In the genomic region with DNA sequence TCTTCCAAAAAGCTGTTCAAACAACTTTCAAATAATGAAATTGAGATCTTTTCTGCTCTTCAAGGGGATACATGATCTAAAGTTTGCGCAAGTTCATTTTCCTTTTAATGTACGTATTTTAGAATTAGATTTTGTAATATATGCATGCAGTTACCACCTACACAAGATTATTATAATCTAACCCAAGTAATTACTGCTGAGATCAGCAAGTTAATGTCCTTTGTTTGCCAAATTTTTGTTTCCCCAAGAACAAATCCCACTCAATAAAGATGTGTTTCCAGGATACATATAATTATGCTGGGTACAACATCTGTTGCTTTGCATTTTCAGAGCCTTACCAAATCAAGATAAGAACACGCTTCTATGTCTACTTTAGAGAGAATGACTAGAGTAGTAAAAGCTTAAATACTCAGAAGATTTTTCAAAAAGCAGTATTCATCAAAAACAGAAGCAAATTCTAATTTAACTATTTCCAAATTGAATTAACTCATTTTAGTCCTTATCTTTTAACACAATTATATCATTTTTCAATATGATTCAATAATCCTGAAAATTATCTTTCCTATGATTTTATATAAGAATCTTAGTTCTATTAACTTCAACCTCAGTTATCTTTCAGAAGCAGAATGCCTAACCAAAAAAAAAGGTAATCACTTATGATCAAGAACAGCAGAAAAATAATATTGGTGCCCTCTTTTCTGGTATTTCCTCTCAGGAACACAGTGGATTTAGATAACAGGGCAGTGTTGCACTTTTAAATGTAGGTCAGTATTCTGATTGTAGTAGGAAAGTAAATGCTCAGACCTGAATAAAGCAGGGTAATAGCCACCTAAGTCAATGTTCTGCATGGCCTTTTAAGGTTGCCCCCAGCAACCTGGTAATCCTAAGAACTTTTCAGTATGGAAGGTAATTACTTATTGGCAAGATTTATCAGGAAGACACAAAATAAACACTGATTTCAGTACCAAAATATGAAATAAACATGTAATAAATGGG, we compare ENCODE assay signal across 23 cellular contexts. TPM values are rescaled to one million over a fixed set of nuclear protein-coding genes. Genes with fewer than 3 reads are reported as not detected.
"Had no signal": no experiment of that assay in that cellular context is flagged by ENCODE, and none has a peak within 500 bp of the region (broad histone marks: within the 10 kb centered on the region; RNA-seq: fewer than 3 reads in every experiment).

No MANE protein-coding gene starts in this region.

- H2AFZ ChIP-seq: hepatocyte, parathyroid adenoma had no signal

- H3K4me3 ChIP-seq: esophagus squamous epithelium, hepatocyte, left lung, thoracic aorta had no signal

- H3K27ac ChIP-seq: esophagus squamous epithelium, hepatocyte, left lung, neutrophil, parathyroid adenoma, thoracic aorta had no signal

- H3K9ac ChIP-seq: parathyroid adenoma had no signal

- H3K4me1 ChIP-seq: esophagus squamous epithelium, left lung, parathyroid adenoma had no signal

- H3K9me3 ChIP-seq: esophagus squamous epithelium, left lung, neutrophil, thoracic aorta had no signal

- H3K4me2 ChIP-seq: hepatocyte had no signal

- H3K79me2 ChIP-seq: hepatocyte, parathyroid adenoma had no signal

- ATAC-seq: left lung; naive thymus-derived CD8-positive, alpha-beta T cell; stimulated activated effector memory CD8-positive, alpha-beta T cell treated with anti-CD3 and anti-CD28 coated beads, Interleukin-12 subunit alpha, Interleukin-12 subunit beta, amount 100 ng/mL, for 72 hours had no signal

- H3K27me3 ChIP-seq: hepatocyte, left lung had no signal

- H3K36me3 ChIP-seq: esophagus squamous epithelium, left lung, neutrophil, thoracic aorta had no signal

- DNase-seq: activated CD4-positive, CD25-positive, alpha-beta regulatory T cell treated with anti-CD3 and anti-CD28 coated beads, Interleukin-2, amount 50 U/mL, for 72 hours; activated naive CD8-positive, alpha-beta T cell treated with anti-CD3 and anti-CD28 coated beads for 36 hours; amygdala; central memory CD4-positive, alpha-beta T cell; cortex of kidney; effector CD4-positive, alpha-beta T cell; esophagus squamous epithelium; left lung; mammary epithelial cell; naive thymus-derived CD8-positive, alpha-beta T cell had no signal

RNA-seq across cellular contexts. Expression of a gene that starts 28.0 kb away (rescaled TPM):
- total RNA-seq: activated CD8-positive, alpha-beta memory T cell treated with anti-CD3 and anti-CD28 coated beads for 36 hours; activated T-helper 1 cell treated with anti-CD3 and anti-CD28 coated beads, Interleukin-12 subunit alpha, Interleukin-12 subunit beta, Interleukin-2, Interleukin-4 antibody, amounts not matched to agents 30 ng/mL and 10 ng/mL and 1 ng/mL, durations not matched to agents 14 hours and 24 hours and 36 hours; endothelial cell of umbilical vein; glomerular endothelial cell; naive thymus-derived CD8-positive, alpha-beta T cell; thoracic aorta had no signal

RNA-seq across cellular contexts. Expression of a gene that starts 51.4 kb away (rescaled TPM):
- total RNA-seq: activated CD8-positive, alpha-beta memory T cell treated with anti-CD3 and anti-CD28 coated beads for 36 hours; activated T-helper 1 cell treated with anti-CD3 and anti-CD28 coated beads, Interleukin-12 subunit alpha, Interleukin-12 subunit beta, Interleukin-2, Interleukin-4 antibody, amounts not matched to agents 30 ng/mL and 10 ng/mL and 1 ng/mL, durations not matched to agents 14 hours and 24 hours and 36 hours; endothelial cell of umbilical vein; esophagus squamous epithelium; fibroblast of villous mesenchyme; glomerular endothelial cell; left lung; mammary epithelial cell; mucosa of gallbladder; naive thymus-derived CD8-positive, alpha-beta T cell; renal cortical epithelial cell; thoracic aorta; ureter had no signal
